11 cellular contexts compared by ENCODE assay signal in genomic region chr3:156307704-156308103, GRCh38.
DNase-seq lines count a peak whose midpoint lies in the region; ATAC-seq and TF ChIP-seq lines count a peak whose summit lies in the region.
"Had no signal": no experiment of that assay in that cellular context is flagged by ENCODE, and none has a peak within 500 bp of the region (broad histone marks: within the 10 kb centered on the region; RNA-seq: fewer than 3 reads in every experiment).

No MANE protein-coding gene starts in this region.

- no peaks in the 10 kb centered on the region for H3K4me1 Mint-ChIP-seq in activated T-cell treated with anti-CD3 and anti-CD28 coated beads, Interleukin-2, amount 50 U/mL, for 72 hours (ENCODE audit: low read depth)

- H3K9me3 ChIP-seq in body of pancreas (no peaks in the 10 kb centered on the region), heart right ventricle (no peaks in the 10 kb centered on the region), skeletal muscle satellite cell (replicated peaks; ENCODE audit: low read length) (no peaks in the 10 kb centered on the region)

- H3K4me3 Mint-ChIP-seq in activated T-cell treated with anti-CD3 and anti-CD28 coated beads, Interleukin-2, amount 50 U/mL, for 72 hours = no peak overlapping the region

- WGBS in body of pancreas, 2 donors = 20 to 21% methylated on average over 4 of the region's 4 CpGs
- 24 to 34% methylated on average over 4 of the region's 4 CpGs for WGBS in heart right ventricle, 2 donors

- ATAC-seq in body of pancreas = peak; percentile 45
- ATAC-seq in heart right ventricle = peak in 6 of 8 donors; percentile 23 to 68 (median 41)
- no peak for ATAC-seq in activated T-cell treated with anti-CD3 and anti-CD28 coated beads, Interleukin-2, amount 50 U/mL, for 72 hours (replicated peaks in 1 of 2)

- H3K9me3 Mint-ChIP-seq in activated T-cell treated with anti-CD3 and anti-CD28 coated beads, Interleukin-2, amount 50 U/mL, for 72 hours = no peaks in the 10 kb centered on the region

- H3K27ac ChIP-seq in body of pancreas (no peak overlapping the region), heart right ventricle (no peak overlapping the region)

- H3K4me1 ChIP-seq in body of pancreas (peaks cover 11% of the 10 kb centered on the region), heart right ventricle (peaks cover 0 to 33% (median 15%) of the 10 kb centered on the region in 9 donors), skeletal muscle satellite cell (ENCODE audit: control insufficient read depth, insufficient read depth, low read length) (peaks cover 29% of the 10 kb centered on the region)

- DNase-seq in HCEC 1CT (peak; percentile 66), body of pancreas (peak; percentile 29 to 63 (median 54)), heart right ventricle (peak; percentile 53 to 59), head of caudate nucleus (no peak), H7 (no peak)
- no peak for DNase-seq in activated T-cell treated with anti-CD3 and anti-CD28 coated beads, Interleukin-2, amount 50 U/mL, for 72 hours
- no peak for DNase-seq in stimulated activated CD4-positive, alpha-beta T cell treated with anti-CD3 and anti-CD28 coated beads, Interleukin-15, amount 100 ng/mL, for 24 hours
- DNase-seq: activated CD4-positive, CD25-positive, alpha-beta regulatory T cell; COR-L47; NCI-H2029 had no signal

- H3K27me3 ChIP-seq in body of pancreas (no peaks in the 10 kb centered on the region), heart right ventricle (no peaks in the 10 kb centered on the region), skeletal muscle satellite cell (ENCODE audit: control insufficient read depth, insufficient read depth, low read length) (no peaks in the 10 kb centered on the region), H7 (ENCODE audit: control insufficient read depth, insufficient read depth, low read length) (no peaks in the 10 kb centered on the region)

- H3K4me3 ChIP-seq in body of pancreas (no peak overlapping the region), heart right ventricle (no peak overlapping the region), skeletal muscle satellite cell (ENCODE audit: low read length) (no peak overlapping the region), H7 (ENCODE audit: insufficient read depth, low read depth, low read length) (no peak overlapping the region)

- H3K36me3 ChIP-seq in body of pancreas (replicated peaks in 1 of 2; ENCODE audit: insufficient read depth in 1 of 2, low read depth in 2 of 2) (no peaks in the 10 kb centered on the region), heart right ventricle (no peaks in the 10 kb centered on the region), skeletal muscle satellite cell (ENCODE audit: insufficient read depth, low read length) (no peaks in the 10 kb centered on the region), H7 (replicated peaks; ENCODE audit: control insufficient read depth, insufficient read depth, low read length) (no peaks in the 10 kb centered on the region)

- no peak overlapping the region for H3K9ac ChIP-seq in skeletal muscle satellite cell (ENCODE audit: low read depth, low read length)

- TF ChIP-seq CTCF in body of pancreas (IDR thresholded peaks at IDR 0.05) = no peak
- no peak for TF ChIP-seq CTCF in heart right ventricle (IDR thresholded peaks at IDR 0.05)

- TF ChIP-seq POLR2A in body of pancreas (IDR thresholded peaks at IDR 0.05) = no peak

- H3K27ac Mint-ChIP-seq in activated T-cell treated with anti-CD3 and anti-CD28 coated beads, Interleukin-2, amount 50 U/mL, for 72 hours = no peak overlapping the region

- no peaks in the 10 kb centered on the region for H3K36me3 Mint-ChIP-seq in activated T-cell treated with anti-CD3 and anti-CD28 coated beads, Interleukin-2, amount 50 U/mL, for 72 hours (ENCODE audit: insufficient read depth in 2 of 2)

- peak overlapping the region; percentile 16 for H3K4me2 ChIP-seq in skeletal muscle satellite cell (ENCODE audit: low read length)

- H3K27me3 Mint-ChIP-seq in activated T-cell treated with anti-CD3 and anti-CD28 coated beads, Interleukin-2, amount 50 U/mL, for 72 hours (ENCODE audit: low read depth) = peaks cover 14% of the 10 kb centered on the region

- intact Hi-C loops in body of pancreas (cut with DNase I) = no loop called here
- intact Hi-C loops in heart right ventricle (cut with DNase I) = no loop called here
- intact Hi-C loops in head of caudate nucleus (cut with DNase I) = no loop called here

Comparison
In these comparisons a context has a peak if more than half of its experiments do, and no peak if none do; other contexts are left out.
1. DNase-seq: peak in HCEC 1CT (single experiment), body of pancreas (4 of 4) and heart right ventricle (2 of 2); none in head of caudate nucleus (0 of 42), activated T-cell treated with anti-CD3 and anti-CD28 coated beads, Interleukin-2, amount 50 U/mL, for 72 hours (0 of 2), H7 (single experiment) and stimulated activated CD4-positive, alpha-beta T cell treated with anti-CD3 and anti-CD28 coated beads, Interleukin-15, amount 100 ng/mL, for 24 hours (single experiment).
2. ATAC-seq: peak in body of pancreas (single experiment) and heart right ventricle (6 of 8); none in activated T-cell treated with anti-CD3 and anti-CD28 coated beads, Interleukin-2, amount 50 U/mL, for 72 hours (0 of 2).